ENCODE assay signal across 20 cellular contexts in the genomic region with DNA sequence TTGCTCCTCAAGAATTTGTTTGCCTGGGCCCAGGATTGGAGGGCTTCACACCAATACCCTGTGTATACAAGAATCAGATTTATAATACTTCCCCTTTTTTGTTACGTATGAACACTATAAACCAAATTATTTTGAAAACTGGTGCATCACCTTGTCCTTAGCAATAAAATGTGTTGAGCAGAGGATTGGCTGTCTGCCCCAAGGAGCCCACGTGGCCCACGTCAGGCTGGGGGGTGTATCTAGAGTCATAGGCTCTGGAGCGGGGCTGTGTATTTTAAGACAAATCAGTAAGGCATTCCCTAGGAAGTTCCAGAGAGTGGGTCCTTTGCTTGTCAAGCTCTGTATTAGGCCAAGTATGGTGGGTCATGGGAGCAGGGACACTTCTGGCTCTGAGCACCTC. TPM values are rescaled to one million over a fixed set of nuclear protein-coding genes. Genes with fewer than 3 reads are reported as not detected.
DNase-seq lines count a peak whose midpoint lies in the region; ATAC-seq and TF ChIP-seq lines count a peak whose summit lies in the region.
"Had no signal": no experiment of that assay in that cellular context is flagged by ENCODE, and none has a peak within 500 bp of the region (broad histone marks: within the 10 kb centered on the region; RNA-seq: fewer than 3 reads in every experiment).

No MANE protein-coding gene starts in this region.

- H3K4me1 Mint-ChIP-seq in CD4-positive, CD25-positive, alpha-beta regulatory T cell: peaks cover 1 to 36% (median 22%) of the 10 kb centered on the region in 4 donors
- peaks cover 54% of the 10 kb centered on the region for H3K4me1 Mint-ChIP-seq in HFFc6 (ENCODE audit: low read depth)
- peaks cover 34% of the 10 kb centered on the region for H3K4me1 Mint-ChIP-seq in activated CD4-positive, alpha-beta memory T cell treated with anti-CD3 and anti-CD28 coated beads, Interleukin-2, amount 10 ng/mL, durations not matched to agents 7 days and 5 days
- H3K4me1 Mint-ChIP-seq in naive thymus-derived CD4-positive, alpha-beta T cell: peaks cover 5 to 35% (median 24%) of the 10 kb centered on the region in 7 donors
- peaks cover 11% of the 10 kb centered on the region for H3K4me1 Mint-ChIP-seq in glutamatergic neuron (ENCODE audit: low read depth, unreplicated experiment)

- POLR2A ChIA-PET in activated CD4-positive, alpha-beta memory T cell treated with anti-CD3 and anti-CD28 coated beads, Interleukin-2, amount 10 ng/mL, durations not matched to agents 7 days and 5 days (lab: Charles Lee): interaction anchor here (2.2 to 4.4 kb wide), 2 partner anchors 12 to 55 kb away, joined by 7 to 64 read pairs; partner anchors contain the start of gene KDM4A
- POLR2A ChIA-PET in naive thymus-derived CD4-positive, alpha-beta T cell (lab: Charles Lee): interaction anchor here (1.2 kb wide), 1 partner anchor 55 kb away, joined by 8 read pairs; the partner anchor contains the start of gene KDM4A

- H3K9me3 Mint-ChIP-seq in CD4-positive, CD25-positive, alpha-beta regulatory T cell: no peaks in the 10 kb centered on the region
- H3K9me3 Mint-ChIP-seq in HFFc6 (no peaks in the 10 kb centered on the region), glutamatergic neuron (ENCODE audit: unreplicated experiment) (peaks cover 14% of the 10 kb centered on the region)
- no peaks in the 10 kb centered on the region for H3K9me3 Mint-ChIP-seq in activated CD4-positive, alpha-beta memory T cell treated with anti-CD3 and anti-CD28 coated beads, Interleukin-2, amount 10 ng/mL, durations not matched to agents 7 days and 5 days
- no peaks in the 10 kb centered on the region for H3K9me3 Mint-ChIP-seq in naive thymus-derived CD4-positive, alpha-beta T cell
- H3K9me3 Mint-ChIP-seq: stimulated activated naive CD8-positive, alpha-beta T cell treated with anti-CD3 and anti-CD28 coated beads, Interleukin-15, amount 100 ng/mL, for 72 hours had no signal

- no peak for TF ChIP-seq CTCF in HFFc6 (IDR thresholded peaks at IDR 0.05)
- TF ChIP-seq CTCF in glutamatergic neuron (IDR thresholded peaks at IDR 0.05; ENCODE audit: partially characterized antibody, unreplicated experiment): no peak

- no peaks in the 10 kb centered on the region for H3K27me3 ChIP-seq in CD4-positive, CD25-positive, alpha-beta regulatory T cell (ENCODE audit: control insufficient read depth, insufficient read depth, low read length)
- H3K27me3 ChIP-seq in naive thymus-derived CD4-positive, alpha-beta T cell (ENCODE audit: control insufficient read depth in 2 of 2, insufficient read depth in 2 of 2, low read length in 2 of 2): no peaks in the 10 kb centered on the region
- no peaks in the 10 kb centered on the region for H3K27me3 ChIP-seq in right cardiac atrium (ENCODE audit: control insufficient read depth, insufficient read depth)
- H3K27me3 ChIP-seq: colonic mucosa, esophagus muscularis mucosa, hepatocyte, right lobe of liver had no signal

- CTCF ChIA-PET in activated CD4-positive, alpha-beta memory T cell treated with anti-CD3 and anti-CD28 coated beads, Interleukin-2, amount 10 ng/mL, durations not matched to agents 7 days and 5 days (lab: Charles Lee): interaction anchor here (1.1 kb wide), 1 partner anchor 55 kb away, joined by 3 read pairs; the partner anchor contains the start of gene KDM4A
- CTCF ChIA-PET in naive thymus-derived CD4-positive, alpha-beta T cell (lab: Charles Lee): no interaction called here

- peaks cover 51% of the 10 kb centered on the region for H3K36me3 ChIP-seq in CD4-positive, CD25-positive, alpha-beta regulatory T cell (ENCODE audit: control insufficient read depth, insufficient read depth, low read length)
- H3K36me3 ChIP-seq in naive thymus-derived CD4-positive, alpha-beta T cell (ENCODE audit: control insufficient read depth in 2 of 3, insufficient read depth in 3 of 3, low read length in 3 of 3): peaks cover 0 to 39% (median 3%) of the 10 kb centered on the region in 3 experiments

- ATAC-seq in CD4-positive, CD25-positive, alpha-beta regulatory T cell (ENCODE audit: low read depth in 2 of 2): no peak
- no peak for ATAC-seq in naive thymus-derived CD4-positive, alpha-beta T cell
- ATAC-seq in right cardiac atrium: no peak
- ATAC-seq: left lobe of liver; right lobe of liver; stimulated activated naive CD8-positive, alpha-beta T cell treated with anti-CD3 and anti-CD28 coated beads, Interleukin-15, amount 100 ng/mL, for 72 hours had no signal

- H3K4me1 ChIP-seq in CD4-positive, CD25-positive, alpha-beta regulatory T cell (ENCODE audit: control insufficient read depth, insufficient read depth, low read length, poor library complexity, severe bottlenecking): peaks cover 17% of the 10 kb centered on the region
- peaks cover 7 to 10% of the 10 kb centered on the region in 2 donors for H3K4me1 ChIP-seq in naive thymus-derived CD4-positive, alpha-beta T cell (ENCODE audit: control insufficient read depth in 2 of 2, insufficient read depth in 2 of 2, low read length in 2 of 2)
- H3K4me1 ChIP-seq in right cardiac atrium (ENCODE audit: control insufficient read depth, insufficient read depth, low read length): no peaks in the 10 kb centered on the region
- H3K4me1 ChIP-seq: colonic mucosa had no signal

- H3K4me3 ChIP-seq in CD4-positive, CD25-positive, alpha-beta regulatory T cell (ENCODE audit: low read depth, low read length): no peak overlapping the region
- H3K4me3 ChIP-seq in naive thymus-derived CD4-positive, alpha-beta T cell (ENCODE audit: low read length): no peak overlapping the region
- no peak overlapping the region for H3K4me3 ChIP-seq in right cardiac atrium (ENCODE audit: low read length)
- H3K4me3 ChIP-seq: colonic mucosa, esophagus muscularis mucosa, hepatocyte, right lobe of liver had no signal

- peak overlapping the region in 1 of 3 donors; percentile 62 for H3K27ac Mint-ChIP-seq in CD4-positive, CD25-positive, alpha-beta regulatory T cell
- H3K27ac Mint-ChIP-seq in HFFc6 (peak overlapping the region; percentile 75; the same call in 1 of the 2 replicates), glutamatergic neuron (ENCODE audit: unreplicated experiment) (no peak overlapping the region)
- H3K27ac Mint-ChIP-seq in activated CD4-positive, alpha-beta memory T cell treated with anti-CD3 and anti-CD28 coated beads, Interleukin-2, amount 10 ng/mL, durations not matched to agents 7 days and 5 days: no peak overlapping the region
- peak overlapping the region in 4 of 9 donors; percentile 7 to 40 (median 29) for H3K27ac Mint-ChIP-seq in naive thymus-derived CD4-positive, alpha-beta T cell

- no peak overlapping the region for H3K27ac ChIP-seq in CD4-positive, CD25-positive, alpha-beta regulatory T cell (ENCODE audit: insufficient read depth, low read length, poor library complexity, severe bottlenecking)
- no peak overlapping the region for H3K27ac ChIP-seq in naive thymus-derived CD4-positive, alpha-beta T cell (ENCODE audit: low read depth, low read length)
- no peak overlapping the region for H3K27ac ChIP-seq in right cardiac atrium (ENCODE audit: low read length)
- H3K27ac ChIP-seq: colonic mucosa, esophagus muscularis mucosa, hepatocyte, right lobe of liver had no signal

- intact Hi-C loops in naive thymus-derived CD4-positive, alpha-beta T cell (cut with micrococcal nuclease): loop anchor here (5.0 to 10.0 kb wide), 2 partner anchors 269 to 533 kb away; partner anchors contain the start of genes ATP6V0B (in 1 of the 2), B4GALT2 (in 1 of the 2), CFAP57 (in 1 of the 2) and DPH2 (in 1 of the 2)
- intact Hi-C loops in right cardiac atrium (cut with DNase I): no loop called here

- peaks cover 22% of the 10 kb centered on the region for H3K36me3 Mint-ChIP-seq in CD4-positive, CD25-positive, alpha-beta regulatory T cell
- H3K36me3 Mint-ChIP-seq in HFFc6 (ENCODE audit: low read depth): peaks cover 37% of the 10 kb centered on the region
- peaks cover 40% of the 10 kb centered on the region for H3K36me3 Mint-ChIP-seq in activated CD4-positive, alpha-beta memory T cell treated with anti-CD3 and anti-CD28 coated beads, Interleukin-2, amount 10 ng/mL, durations not matched to agents 7 days and 5 days (ENCODE audit: low read depth)
- H3K36me3 Mint-ChIP-seq in naive thymus-derived CD4-positive, alpha-beta T cell: peaks cover 0 to 16% (median 5%) of the 10 kb centered on the region in 5 donors
- H3K36me3 Mint-ChIP-seq in glutamatergic neuron (ENCODE audit: unreplicated experiment): no peaks in the 10 kb centered on the region

- WGBS in right cardiac atrium: 76% methylated on average over 4 of the region's 4 CpGs

- no peaks in the 10 kb centered on the region for H3K27me3 Mint-ChIP-seq in CD4-positive, CD25-positive, alpha-beta regulatory T cell
- peaks cover 4% of the 10 kb centered on the region for H3K27me3 Mint-ChIP-seq in HFFc6 (ENCODE audit: insufficient read depth)
- no peaks in the 10 kb centered on the region for H3K27me3 Mint-ChIP-seq in activated CD4-positive, alpha-beta memory T cell treated with anti-CD3 and anti-CD28 coated beads, Interleukin-2, amount 10 ng/mL, durations not matched to agents 7 days and 5 days
- H3K27me3 Mint-ChIP-seq in naive thymus-derived CD4-positive, alpha-beta T cell: no peaks in the 10 kb centered on the region
- peaks cover 7% of the 10 kb centered on the region for H3K27me3 Mint-ChIP-seq in glutamatergic neuron (ENCODE audit: unreplicated experiment)
- H3K27me3 Mint-ChIP-seq: stimulated activated naive CD8-positive, alpha-beta T cell treated with anti-CD3 and anti-CD28 coated beads, Interleukin-15, amount 100 ng/mL, for 72 hours had no signal

- no peak for DNase-seq in CD4-positive, CD25-positive, alpha-beta regulatory T cell
- DNase-seq in HFFc6: no peak
- no peak for DNase-seq in activated CD4-positive, alpha-beta memory T cell treated with anti-CD3 and anti-CD28 coated beads, Interleukin-2, amount 10 ng/mL, durations not matched to agents 7 days and 5 days
- DNase-seq in naive thymus-derived CD4-positive, alpha-beta T cell: no peak
- DNase-seq in NCI-H69 (lab: John Stamatoyannopoulos, UW): no peak
- no peak for DNase-seq in right cardiac atrium
- DNase-seq in glutamatergic neuron: no peak
- DNase-seq: amniotic stem cell; colonic mucosa; COR-L47; NCI-H1048; NCI-H2227 treated with DMSO at 0.1 percent for 48 hours; right lobe of liver; stimulated activated CD4-positive, alpha-beta T cell treated with anti-CD3 and anti-CD28 coated beads, Interleukin-4, amount 100 ng/mL, for 24 hours; T-helper 9 cell had no signal

- H3K9me3 ChIP-seq in CD4-positive, CD25-positive, alpha-beta regulatory T cell (ENCODE audit: control insufficient read depth in 2 of 2, low read length in 2 of 2): no peaks in the 10 kb centered on the region
- no peaks in the 10 kb centered on the region for H3K9me3 ChIP-seq in naive thymus-derived CD4-positive, alpha-beta T cell (ENCODE audit: control insufficient read depth in 2 of 3, low read length in 3 of 3)
- H3K9me3 ChIP-seq in right cardiac atrium (ENCODE audit: control insufficient read depth, low read length): no peaks in the 10 kb centered on the region
- H3K9me3 ChIP-seq: colonic mucosa, esophagus muscularis mucosa, HAP-1, right lobe of liver had no signal

- peak overlapping the region in 3 of 4 donors; percentile 35 to 96 (median 90) for H3K4me3 Mint-ChIP-seq in CD4-positive, CD25-positive, alpha-beta regulatory T cell
- no peak overlapping the region for H3K4me3 Mint-ChIP-seq in HFFc6
- H3K4me3 Mint-ChIP-seq in activated CD4-positive, alpha-beta memory T cell treated with anti-CD3 and anti-CD28 coated beads, Interleukin-2, amount 10 ng/mL, durations not matched to agents 7 days and 5 days: peak overlapping the region; percentile 91
- H3K4me3 Mint-ChIP-seq in naive thymus-derived CD4-positive, alpha-beta T cell: peak overlapping the region in 9 of 10 donors; percentile 27 to 90 (median 86)
- H3K4me3 Mint-ChIP-seq in glutamatergic neuron (ENCODE audit: unreplicated experiment): no peak overlapping the region

RNA-seq across cellular contexts. Expression of gene ST3GAL3, which starts 2.0 kb away (rescaled TPM):
- 25.0 TPM for total RNA-seq in CD4-positive, CD25-positive, alpha-beta regulatory T cell
- polyA plus RNA-seq in CD4-positive, CD25-positive, alpha-beta regulatory T cell: 1 to 10 TPM; 5.7 to 9.6 (median 8.3) TPM
- 10 to 100 TPM; 15.2 to 22.3 (median 18.0) TPM for total RNA-seq in HFFc6 (2021; fragmentation: NEBNext Ultra II Directional; extraction: Animal tissue kit (Norgen Biotek cat#: 25700))
- total RNA-seq in activated CD4-positive, alpha-beta memory T cell treated with anti-CD3 and anti-CD28 coated beads, Interleukin-2, amount 10 ng/mL, durations not matched to agents 7 days and 5 days: 10 to 100 TPM; 14.2 to 16.9 TPM
- 10 to 100 TPM; 22.3 to 32.9 (median 28.7) TPM for total RNA-seq in naive thymus-derived CD4-positive, alpha-beta T cell
- polyA plus RNA-seq in naive thymus-derived CD4-positive, alpha-beta T cell: 10 to 100 TPM in 1 of 2 donors, 1 to 10 TPM in 1; 7.7 to 13.4 TPM
- total RNA-seq in right cardiac atrium (10 to 100 TPM; 19.8 to 26.3 (median 22.3) TPM), glutamatergic neuron (ENCODE audit: unreplicated experiment) (16.5 TPM)
- 19.6 TPM for polyA plus RNA-seq in right cardiac atrium

RNA-seq across cellular contexts. Expression of gene KDM4A, which starts 55.4 kb away (rescaled TPM):
- total RNA-seq in CD4-positive, CD25-positive, alpha-beta regulatory T cell: 48.4 TPM
- 10 to 100 TPM in 2 of 4 donors, 1 to 10 TPM in 2; 8.0 to 10.6 (median 9.9) TPM for polyA plus RNA-seq in CD4-positive, CD25-positive, alpha-beta regulatory T cell
- 10 to 100 TPM; 24.8 to 37.0 (median 32.1) TPM for total RNA-seq in HFFc6 (2021; fragmentation: NEBNext Ultra II Directional; extraction: Animal tissue kit (Norgen Biotek cat#: 25700))
- total RNA-seq in activated CD4-positive, alpha-beta memory T cell treated with anti-CD3 and anti-CD28 coated beads, Interleukin-2, amount 10 ng/mL, durations not matched to agents 7 days and 5 days: 10 to 100 TPM; 45.3 to 49.4 TPM
- 10 to 100 TPM; 27.8 to 42.1 (median 38.6) TPM for total RNA-seq in naive thymus-derived CD4-positive, alpha-beta T cell
- polyA plus RNA-seq in naive thymus-derived CD4-positive, alpha-beta T cell: 1 to 10 TPM; 4.9 to 9.7 TPM
- total RNA-seq in right cardiac atrium: 10 to 100 TPM; 15.3 to 18.0 (median 16.6) TPM
- polyA plus RNA-seq in right cardiac atrium: 7.2 TPM
- total RNA-seq in glutamatergic neuron (ENCODE audit: unreplicated experiment): 112 TPM

Comparison
In these comparisons a context has a peak if more than half of its experiments do, and no peak if none do; other contexts are left out.
1. H3K4me3 Mint-ChIP-seq: peak in CD4-positive, CD25-positive, alpha-beta regulatory T cell (3 of 4), activated CD4-positive, alpha-beta memory T cell treated with anti-CD3 and anti-CD28 coated beads, Interleukin-2, amount 10 ng/mL, durations not matched to agents 7 days and 5 days (single experiment) and naive thymus-derived CD4-positive, alpha-beta T cell (9 of 10); none in HFFc6 (single experiment) and glutamatergic neuron (single experiment).
2. intact Hi-C loops: an anchor here in naive thymus-derived CD4-positive, alpha-beta T cell (5.0 to 10.0 kb wide); none called in right cardiac atrium.